1 cellular context compared by ENCODE assay signal in the genomic region with DNA sequence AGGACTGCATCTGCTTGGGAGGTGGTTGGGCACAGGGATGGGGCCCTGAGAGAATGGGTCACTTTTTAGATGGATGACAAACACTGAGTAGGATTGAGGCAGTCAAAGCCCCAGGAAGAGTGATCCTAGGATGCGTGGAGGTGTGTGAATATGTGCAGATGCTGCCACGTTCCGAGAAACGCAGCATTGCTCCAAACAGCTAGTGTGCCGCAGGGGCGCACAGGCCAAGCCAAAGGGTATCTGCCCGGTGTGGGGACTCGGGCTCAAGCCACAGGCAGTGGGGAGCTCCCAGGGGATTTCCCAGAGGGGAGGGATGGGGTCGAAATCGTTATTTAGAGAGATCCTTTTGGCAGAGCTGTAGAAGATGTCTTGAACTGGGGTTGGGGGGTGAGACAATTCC.
TF ChIP-seq lines count a peak whose summit lies in the region.

No MANE protein-coding gene starts in this region.

TF ChIP-seq in GM23338, 12 proteins besides CTCF, POLR2A, EP300 and RAD21 (continued from another document):
- TF ChIP-seq JUNB (IDR thresholded peaks at IDR 0.05; ENCODE audit: unreplicated experiment) (no peak), ZNF114 (CRISPR knock-in tag; IDR thresholded peaks at IDR 0.05) (no peak), ZNF331 (CRISPR knock-in tag; IDR thresholded peaks at IDR 0.05; ENCODE audit: low read depth) (no peak), NANOG (IDR thresholded peaks at IDR 0.05; ENCODE audit: borderline replicate concordance) (no peak), POLR2AphosphoS5 (IDR thresholded peaks at IDR 0.05; ENCODE audit: low read depth) (no peak), STAT1 (IDR thresholded peaks at IDR 0.05; ENCODE audit: unreplicated experiment) (no peak)
- TF ChIP-seq, protein P1, sequence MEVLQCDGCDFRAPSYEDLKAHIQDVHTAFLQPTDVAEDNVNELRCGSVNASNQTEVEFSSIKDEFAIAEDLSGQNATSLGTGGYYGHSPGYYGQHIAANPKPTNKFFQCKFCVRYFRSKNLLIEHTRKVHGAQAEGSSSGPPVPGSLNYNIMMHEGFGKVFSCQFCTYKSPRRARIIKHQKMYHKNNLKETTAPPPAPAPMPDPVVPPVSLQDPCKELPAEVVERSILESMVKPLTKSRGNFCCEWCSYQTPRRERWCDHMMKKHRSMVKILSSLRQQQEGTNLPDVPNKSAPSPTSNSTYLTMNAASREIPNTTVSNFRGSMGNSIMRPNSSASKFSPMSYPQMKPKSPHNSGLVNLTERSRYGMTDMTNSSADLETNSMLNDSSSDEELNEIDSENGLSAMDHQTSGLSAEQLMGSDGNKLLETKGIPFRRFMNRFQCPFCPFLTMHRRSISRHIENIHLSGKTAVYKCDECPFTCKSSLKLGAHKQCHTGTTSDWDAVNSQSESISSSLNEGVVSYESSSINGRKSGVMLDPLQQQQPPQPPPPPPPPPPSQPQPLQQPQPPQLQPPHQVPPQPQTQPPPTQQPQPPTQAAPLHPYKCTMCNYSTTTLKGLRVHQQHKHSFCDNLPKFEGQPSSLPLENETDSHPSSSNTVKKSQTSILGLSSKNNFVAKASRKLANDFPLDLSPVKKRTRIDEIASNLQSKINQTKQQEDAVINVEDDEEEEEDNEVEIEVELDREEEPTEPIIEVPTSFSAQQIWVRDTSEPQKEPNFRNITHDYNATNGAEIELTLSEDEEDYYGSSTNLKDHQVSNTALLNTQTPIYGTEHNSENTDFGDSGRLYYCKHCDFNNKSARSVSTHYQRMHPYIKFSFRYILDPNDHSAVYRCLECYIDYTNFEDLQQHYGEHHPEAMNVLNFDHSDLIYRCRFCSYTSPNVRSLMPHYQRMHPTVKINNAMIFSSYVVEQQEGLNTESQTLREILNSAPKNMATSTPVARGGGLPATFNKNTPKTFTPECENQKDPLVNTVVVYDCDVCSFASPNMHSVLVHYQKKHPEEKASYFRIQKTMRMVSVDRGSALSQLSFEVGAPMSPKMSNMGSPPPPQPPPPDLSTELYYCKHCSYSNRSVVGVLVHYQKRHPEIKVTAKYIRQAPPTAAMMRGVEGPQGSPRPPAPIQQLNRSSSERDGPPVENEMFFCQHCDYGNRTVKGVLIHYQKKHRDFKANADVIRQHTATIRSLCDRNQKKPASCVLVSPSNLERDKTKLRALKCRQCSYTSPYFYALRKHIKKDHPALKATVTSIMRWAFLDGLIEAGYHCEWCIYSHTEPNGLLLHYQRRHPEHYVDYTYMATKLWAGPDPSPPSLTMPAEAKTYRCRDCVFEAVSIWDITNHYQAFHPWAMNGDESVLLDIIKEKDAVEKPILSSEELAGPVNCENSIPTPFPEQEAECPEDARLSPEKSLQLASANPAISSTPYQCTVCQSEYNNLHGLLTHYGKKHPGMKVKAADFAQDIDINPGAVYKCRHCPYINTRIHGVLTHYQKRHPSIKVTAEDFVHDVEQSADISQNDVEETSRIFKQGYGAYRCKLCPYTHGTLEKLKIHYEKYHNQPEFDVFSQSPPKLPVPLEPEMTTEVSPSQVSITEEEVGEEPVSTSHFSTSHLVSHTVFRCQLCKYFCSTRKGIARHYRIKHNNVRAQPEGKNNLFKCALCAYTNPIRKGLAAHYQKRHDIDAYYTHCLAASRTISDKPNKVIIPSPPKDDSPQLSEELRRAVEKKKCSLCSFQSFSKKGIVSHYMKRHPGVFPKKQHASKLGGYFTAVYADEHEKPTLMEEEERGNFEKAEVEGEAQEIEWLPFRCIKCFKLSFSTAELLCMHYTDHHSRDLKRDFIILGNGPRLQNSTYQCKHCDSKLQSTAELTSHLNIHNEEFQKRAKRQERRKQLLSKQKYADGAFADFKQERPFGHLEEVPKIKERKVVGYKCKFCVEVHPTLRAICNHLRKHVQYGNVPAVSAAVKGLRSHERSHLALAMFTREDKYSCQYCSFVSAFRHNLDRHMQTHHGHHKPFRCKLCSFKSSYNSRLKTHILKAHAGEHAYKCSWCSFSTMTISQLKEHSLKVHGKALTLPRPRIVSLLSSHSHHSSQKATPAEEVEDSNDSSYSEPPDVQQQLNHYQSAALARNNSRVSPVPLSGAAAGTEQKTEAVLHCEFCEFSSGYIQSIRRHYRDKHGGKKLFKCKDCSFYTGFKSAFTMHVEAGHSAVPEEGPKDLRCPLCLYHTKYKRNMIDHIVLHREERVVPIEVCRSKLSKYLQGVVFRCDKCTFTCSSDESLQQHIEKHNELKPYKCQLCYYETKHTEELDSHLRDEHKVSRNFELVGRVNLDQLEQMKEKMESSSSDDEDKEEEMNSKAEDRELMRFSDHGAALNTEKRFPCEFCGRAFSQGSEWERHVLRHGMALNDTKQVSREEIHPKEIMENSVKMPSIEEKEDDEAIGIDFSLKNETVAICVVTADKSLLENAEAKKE (CRISPR knock-in tag; IDR thresholded peaks at IDR 0.05), result no peak
- TF ChIP-seq, protein P2, sequence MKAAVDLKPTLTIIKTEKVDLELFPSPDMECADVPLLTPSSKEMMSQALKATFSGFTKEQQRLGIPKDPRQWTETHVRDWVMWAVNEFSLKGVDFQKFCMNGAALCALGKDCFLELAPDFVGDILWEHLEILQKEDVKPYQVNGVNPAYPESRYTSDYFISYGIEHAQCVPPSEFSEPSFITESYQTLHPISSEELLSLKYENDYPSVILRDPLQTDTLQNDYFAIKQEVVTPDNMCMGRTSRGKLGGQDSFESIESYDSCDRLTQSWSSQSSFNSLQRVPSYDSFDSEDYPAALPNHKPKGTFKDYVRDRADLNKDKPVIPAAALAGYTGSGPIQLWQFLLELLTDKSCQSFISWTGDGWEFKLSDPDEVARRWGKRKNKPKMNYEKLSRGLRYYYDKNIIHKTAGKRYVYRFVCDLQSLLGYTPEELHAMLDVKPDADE (IDR thresholded peaks at IDR 0.05), result no peak
TF ChIP-seq in GM23338: peak in this region for 0.
